Comparison of ENCODE assay signal across 25 cellular contexts in genomic region chr7:28856656-28857055, GRCh38.
"Had no signal": no experiment of that assay in that cellular context is flagged by ENCODE, and none has a peak within 500 bp of the region (broad histone marks: within the 10 kb centered on the region; RNA-seq: fewer than 3 reads in every experiment).

No MANE protein-coding gene starts in this region.

- H3K27me3 ChIP-seq: sigmoid colon had no signal

- ATAC-seq: activated CD4-positive, CD25-positive, alpha-beta regulatory T cell treated with anti-CD3 and anti-CD28 coated beads, Interleukin-2, amount 50 U/mL, for 24 hours; activated CD8-positive, alpha-beta T cell treated with anti-CD3 and anti-CD28 coated beads, Interleukin-2, amount 10 ng/mL, durations not matched to agents 7 days and 5 days; activated T-helper 17 cell treated with anti-CD3 and anti-CD28 coated beads, Interleukin-2, amount 50 U/mL, for 72 hours; left lobe of liver; lower lobe of right lung; naive thymus-derived CD8-positive, alpha-beta T cell; T-cell had no signal

- H3K9me3 ChIP-seq: adrenal gland, body of pancreas, lower lobe of right lung, sigmoid colon, spleen, thyroid gland had no signal

- H3K4me2 ChIP-seq: hepatocyte had no signal

- H3K79me2 ChIP-seq: hepatocyte had no signal

- H3K36me3 ChIP-seq: adrenal gland, cardiac muscle cell, lower lobe of right lung, sigmoid colon, spleen, thyroid gland had no signal

- DNase-seq: activated CD4-positive, alpha-beta T cell treated with anti-CD3 and anti-CD28 coated beads, Interleukin-2, amount 10 ng/mL, durations not matched to agents 7 days and 5 days; activated CD8-positive, alpha-beta T cell treated with anti-CD3 and anti-CD28 coated beads, Interleukin-2, amount 10 ng/mL, durations not matched to agents 7 days and 5 days; activated naive CD4-positive, alpha-beta T cell; activated T-cell treated with anti-CD3 and anti-CD28 coated beads, Interleukin-2, amount 50 U/mL, for 1 hour; adrenal gland; body of pancreas; foreskin melanocyte; glutamatergic neuron; immature natural killer cell; lower lobe of right lung; naive thymus-derived CD8-positive, alpha-beta T cell; retina; sigmoid colon; spleen; stimulated activated CD4-positive, alpha-beta T cell treated with anti-CD3 and anti-CD28 coated beads, Interleukin-4, amount 100 ng/mL, for 1 hour; stimulated activated naive CD4-positive, alpha-beta T cell treated with Interleukin-2 at 50 U/mL for 16 hours; substantia nigra; T-cell; thyroid gland had no signal

- H2AFZ ChIP-seq: hepatocyte had no signal

- H3K27ac ChIP-seq: adrenal gland, cardiac muscle cell, hepatocyte, lower lobe of right lung, sigmoid colon, spleen, thyroid gland, VCaP had no signal

- H3K4me3 ChIP-seq: adrenal gland, body of pancreas, cardiac muscle cell, hepatocyte, lower lobe of right lung, sigmoid colon, spleen, thyroid gland had no signal
